In genomic region chr19:41318696-41319499, GRCh38 we compare ENCODE assay signal across 18 cellular contexts. TPM values are rescaled to one million over a fixed set of nuclear protein-coding genes. Genes with fewer than 3 reads are reported as not detected.
DNase-seq lines count a peak whose midpoint lies in the region; ATAC-seq and TF ChIP-seq lines count a peak whose summit lies in the region.
"Had no signal": no experiment of that assay in that cellular context is flagged by ENCODE, and none has a peak within 500 bp of the region (broad histone marks: within the 10 kb centered on the region; RNA-seq: fewer than 3 reads in every experiment).

No MANE protein-coding gene starts in this region.

- peaks cover 16% of the 10 kb centered on the region for H3K4me1 Mint-ChIP-seq in activated T-cell treated with anti-CD3 and anti-CD28 coated beads, Interleukin-2, amount 50 U/mL, for 72 hours (ENCODE audit: low read depth)
- H3K4me1 Mint-ChIP-seq in activated T-cell treated with anti-CD3 and anti-CD28 coated beads, Interleukin-2, amount 50 U/mL, for 4 hours (ENCODE audit: low read depth) = peaks cover 13% of the 10 kb centered on the region
- H3K4me1 Mint-ChIP-seq in T-cell (peaks cover 17 to 47% (median 31%) of the 10 kb centered on the region in 3 donors), osteocyte (ENCODE audit: unreplicated experiment) (peaks cover 41% of the 10 kb centered on the region)
- H3K4me1 Mint-ChIP-seq in central memory CD8-positive, alpha-beta T cell = peaks cover 27% of the 10 kb centered on the region

- peak; percentile 3 to 11 for ATAC-seq in activated T-cell treated with anti-CD3 and anti-CD28 coated beads, Interleukin-2, amount 50 U/mL, for 72 hours (replicated peaks in 1 of 2)
- no peak for ATAC-seq in activated T-cell treated with anti-CD3 and anti-CD28 coated beads, Interleukin-2, amount 50 U/mL, for 4 hours
- ATAC-seq in T-cell (replicated peaks in 1 of 4) = peak in 2 of 4 experiments; percentile 4
- ATAC-seq in central memory CD8-positive, alpha-beta T cell (replicated peaks; ENCODE audit: extremely low read depth, poor library complexity, severe bottlenecking) = peak; percentile 12
- ATAC-seq: upper lobe of right lung had no signal

- H3K27ac Mint-ChIP-seq in activated T-cell treated with anti-CD3 and anti-CD28 coated beads, Interleukin-2, amount 50 U/mL, for 72 hours = no peak overlapping the region
- H3K27ac Mint-ChIP-seq in T-cell (peak overlapping the region; percentile 31 to 76), osteocyte (ENCODE audit: unreplicated experiment) (peak overlapping the region; percentile 14)
- peak overlapping the region; percentile 56 for H3K27ac Mint-ChIP-seq in central memory CD8-positive, alpha-beta T cell (ENCODE audit: low read depth)
- H3K27ac Mint-ChIP-seq: activated CD4-positive, alpha-beta T cell treated with anti-CD3 and anti-CD28 coated beads, Interleukin-2, amount 10 ng/mL, durations not matched to agents 7 days and 5 days had no signal

- H3K36me3 Mint-ChIP-seq in activated T-cell treated with anti-CD3 and anti-CD28 coated beads, Interleukin-2, amount 50 U/mL, for 72 hours (ENCODE audit: insufficient read depth in 2 of 2) = peaks cover 12 to 19% of the 10 kb centered on the region in 2 donors
- H3K36me3 Mint-ChIP-seq in activated T-cell treated with anti-CD3 and anti-CD28 coated beads, Interleukin-2, amount 50 U/mL, for 4 hours (ENCODE audit: insufficient read depth) = peaks cover 20% of the 10 kb centered on the region
- H3K36me3 Mint-ChIP-seq in T-cell (peaks cover 38% of the 10 kb centered on the region), osteocyte (ENCODE audit: unreplicated experiment) (peaks cover 33% of the 10 kb centered on the region)
- peaks cover 72% of the 10 kb centered on the region for H3K36me3 Mint-ChIP-seq in central memory CD8-positive, alpha-beta T cell (ENCODE audit: insufficient read depth)

- no peaks in the 10 kb centered on the region for H3K27me3 Mint-ChIP-seq in activated T-cell treated with anti-CD3 and anti-CD28 coated beads, Interleukin-2, amount 50 U/mL, for 72 hours (ENCODE audit: low read depth)
- no peaks in the 10 kb centered on the region for H3K27me3 Mint-ChIP-seq in activated T-cell treated with anti-CD3 and anti-CD28 coated beads, Interleukin-2, amount 50 U/mL, for 4 hours (ENCODE audit: low read depth)
- H3K27me3 Mint-ChIP-seq in T-cell (no peaks in the 10 kb centered on the region), osteocyte (ENCODE audit: unreplicated experiment) (no peaks in the 10 kb centered on the region)
- no peaks in the 10 kb centered on the region for H3K27me3 Mint-ChIP-seq in central memory CD8-positive, alpha-beta T cell
- H3K27me3 Mint-ChIP-seq: activated CD4-positive, alpha-beta T cell treated with anti-CD3 and anti-CD28 coated beads, Interleukin-2, amount 10 ng/mL, durations not matched to agents 7 days and 5 days had no signal

- in situ Hi-C loops in G401 (cut with HindIII; ENCODE audit: low sequenced_read_pairs) = no loop called here

- no peak for TF ChIP-seq CTCF in osteocyte (IDR thresholded peaks at IDR 0.05)

- POLR2A ChIA-PET in T-cell (lab: Charles Lee) = no interaction called here

- no peak overlapping the region for H3K4me3 Mint-ChIP-seq in activated T-cell treated with anti-CD3 and anti-CD28 coated beads, Interleukin-2, amount 50 U/mL, for 72 hours
- no peak overlapping the region for H3K4me3 Mint-ChIP-seq in activated T-cell treated with anti-CD3 and anti-CD28 coated beads, Interleukin-2, amount 50 U/mL, for 4 hours
- H3K4me3 Mint-ChIP-seq in T-cell (no peak overlapping the region), osteocyte (ENCODE audit: unreplicated experiment) (no peak overlapping the region)
- H3K4me3 Mint-ChIP-seq in central memory CD8-positive, alpha-beta T cell = no peak overlapping the region
- H3K4me3 Mint-ChIP-seq: activated CD4-positive, alpha-beta T cell treated with anti-CD3 and anti-CD28 coated beads, Interleukin-2, amount 10 ng/mL, durations not matched to agents 7 days and 5 days had no signal

- H3K9me3 Mint-ChIP-seq in activated T-cell treated with anti-CD3 and anti-CD28 coated beads, Interleukin-2, amount 50 U/mL, for 72 hours = no peaks in the 10 kb centered on the region
- no peaks in the 10 kb centered on the region for H3K9me3 Mint-ChIP-seq in activated T-cell treated with anti-CD3 and anti-CD28 coated beads, Interleukin-2, amount 50 U/mL, for 4 hours
- H3K9me3 Mint-ChIP-seq in T-cell (no peaks in the 10 kb centered on the region), osteocyte (ENCODE audit: unreplicated experiment) (no peaks in the 10 kb centered on the region)
- no peaks in the 10 kb centered on the region for H3K9me3 Mint-ChIP-seq in central memory CD8-positive, alpha-beta T cell
- H3K9me3 Mint-ChIP-seq: activated CD4-positive, alpha-beta T cell treated with anti-CD3 and anti-CD28 coated beads, Interleukin-2, amount 10 ng/mL, durations not matched to agents 7 days and 5 days had no signal

- CTCF ChIA-PET in T-cell (lab: Charles Lee) = no interaction called here

- no peak for DNase-seq in activated T-cell treated with anti-CD3 and anti-CD28 coated beads, Interleukin-2, amount 50 U/mL, for 72 hours
- no peak for DNase-seq in activated T-cell treated with anti-CD3 and anti-CD28 coated beads, Interleukin-2, amount 50 U/mL, for 4 hours
- no peak for DNase-seq in T-cell
- DNase-seq in central memory CD8-positive, alpha-beta T cell (ENCODE audit: low spot score in 2 of 2) = no peak
- no peak for DNase-seq in osteocyte (ENCODE audit: extremely low spot score, unreplicated experiment)
- no peak for DNase-seq in G401 (ENCODE audit: low spot score)
- no peak for DNase-seq in COLO829 (ENCODE audit: low spot score)
- DNase-seq in NCI-H187 treated with DMSO at 0.1 percent for 48 hours (lab: John Stamatoyannopoulos, UW) = no peak
- DNase-seq: activated CD4-positive, alpha-beta T cell treated with anti-CD3 and anti-CD28 coated beads, Interleukin-2, amount 10 ng/mL, durations not matched to agents 7 days and 5 days; activated naive CD4-positive, alpha-beta T cell; BE2C; cerebellar nuclear complex; MG63; NCI-H1417; NK-92 treated with Interleukin-12 subunit alpha and Interleukin-12 subunit beta, amount 100 ng/mL, for 24 hours; occipital lobe; stimulated activated CD4-positive, alpha-beta T cell treated with anti-CD3 and anti-CD28 coated beads, Interleukin-4, amount 100 ng/mL, for 4 hours; upper lobe of right lung had no signal

RNA-seq across cellular contexts. Expression of gene CCDC97, which starts 8.9 kb away (rescaled TPM):
- total RNA-seq in activated T-cell treated with anti-CD3 and anti-CD28 coated beads, Interleukin-2, amount 50 U/mL, for 72 hours = 10 to 100 TPM; 28.8 to 33.4 TPM
- 10 to 100 TPM; 33.8 to 40.5 (median 35.1) TPM for total RNA-seq in activated T-cell treated with anti-CD3 and anti-CD28 coated beads, Interleukin-2, amount 50 U/mL, for 4 hours
- total RNA-seq in T-cell = 10 to 100 TPM; 38.9 to 61.5 (median 55.1) TPM
- 34.4 and 35.9 TPM in 2 replicates for total RNA-seq in osteocyte
- 9.3 and 12.3 TPM in 2 replicates for total RNA-seq in G401 (2014; rRNA removed; shearing (Covaris generic))

RNA-seq across cellular contexts. Expression of gene TGFB1, which starts 34.8 kb away (rescaled TPM):
- 10 to 100 TPM; 93.5 to 94.2 TPM for total RNA-seq in activated T-cell treated with anti-CD3 and anti-CD28 coated beads, Interleukin-2, amount 50 U/mL, for 72 hours
- 100 to 1,000 TPM; 134 to 168 (median 142) TPM for total RNA-seq in activated T-cell treated with anti-CD3 and anti-CD28 coated beads, Interleukin-2, amount 50 U/mL, for 4 hours
- total RNA-seq in T-cell = 100 to 1,000 TPM; 170 to 412 (median 206) TPM
- 244 and 255 TPM in 2 replicates for total RNA-seq in osteocyte
- total RNA-seq in G401 (2014; rRNA removed; shearing (Covaris generic)) = 5.7 and 10.1 TPM in 2 replicates

RNA-seq across cellular contexts. Expression of gene B9D2, which starts 45.1 kb away (rescaled TPM):
- total RNA-seq in activated T-cell treated with anti-CD3 and anti-CD28 coated beads, Interleukin-2, amount 50 U/mL, for 72 hours = 1 to 10 TPM; 6.4 to 7.7 TPM
- 1 to 10 TPM; 5.4 to 5.7 (median 5.7) TPM for total RNA-seq in activated T-cell treated with anti-CD3 and anti-CD28 coated beads, Interleukin-2, amount 50 U/mL, for 4 hours
- total RNA-seq in T-cell (10 to 100 TPM; 15.3 to 27.9 (median 16.4) TPM), osteocyte (4.6 and 5.5 TPM in 2 replicates)
- total RNA-seq in G401 (2014; rRNA removed; shearing (Covaris generic)) = 11.1 and 18.4 TPM in 2 replicates

RNA-seq across cellular contexts. Expression of gene HNRNPUL1, which starts 54.7 kb away (rescaled TPM):
- 100 to 1,000 TPM; 276 to 351 TPM for total RNA-seq in activated T-cell treated with anti-CD3 and anti-CD28 coated beads, Interleukin-2, amount 50 U/mL, for 72 hours
- total RNA-seq in activated T-cell treated with anti-CD3 and anti-CD28 coated beads, Interleukin-2, amount 50 U/mL, for 4 hours = 100 to 1,000 TPM; 224 to 248 (median 238) TPM
- total RNA-seq in T-cell (100 to 1,000 TPM; 275 to 350 (median 307) TPM), osteocyte (226 and 237 TPM in 2 replicates)
- 85.0 and 116 TPM in 2 replicates for total RNA-seq in G401 (2014; rRNA removed; shearing (Covaris generic))

RNA-seq across cellular contexts. Expression of gene TMEM91, which starts 57.4 kb away (rescaled TPM):
- 10 to 100 TPM; 12.3 to 12.8 TPM for total RNA-seq in activated T-cell treated with anti-CD3 and anti-CD28 coated beads, Interleukin-2, amount 50 U/mL, for 72 hours
- total RNA-seq in activated T-cell treated with anti-CD3 and anti-CD28 coated beads, Interleukin-2, amount 50 U/mL, for 4 hours = 1 to 10 TPM; 1.2 to 2.4 (median 1.5) TPM
- total RNA-seq in T-cell (10 to 100 TPM in 3 of 5 donors, 1 to 10 TPM in 2; 9.9 to 14.7 (median 13.2) TPM), osteocyte (8.5 and 9.2 TPM in 2 replicates)
- total RNA-seq in G401 (2014; rRNA removed; shearing (Covaris generic)) = 0.25 and 1.2 TPM in 2 replicates

Comparison
In these comparisons a context has a peak if more than half of its experiments do, and no peak if none do; other contexts are left out.
1. ATAC-seq: peak in activated T-cell treated with anti-CD3 and anti-CD28 coated beads, Interleukin-2, amount 50 U/mL, for 72 hours (2 of 2) and central memory CD8-positive, alpha-beta T cell (single experiment); none in activated T-cell treated with anti-CD3 and anti-CD28 coated beads, Interleukin-2, amount 50 U/mL, for 4 hours (0 of 2).